ENCODE assay signal across 8 cellular contexts in the genomic region with DNA sequence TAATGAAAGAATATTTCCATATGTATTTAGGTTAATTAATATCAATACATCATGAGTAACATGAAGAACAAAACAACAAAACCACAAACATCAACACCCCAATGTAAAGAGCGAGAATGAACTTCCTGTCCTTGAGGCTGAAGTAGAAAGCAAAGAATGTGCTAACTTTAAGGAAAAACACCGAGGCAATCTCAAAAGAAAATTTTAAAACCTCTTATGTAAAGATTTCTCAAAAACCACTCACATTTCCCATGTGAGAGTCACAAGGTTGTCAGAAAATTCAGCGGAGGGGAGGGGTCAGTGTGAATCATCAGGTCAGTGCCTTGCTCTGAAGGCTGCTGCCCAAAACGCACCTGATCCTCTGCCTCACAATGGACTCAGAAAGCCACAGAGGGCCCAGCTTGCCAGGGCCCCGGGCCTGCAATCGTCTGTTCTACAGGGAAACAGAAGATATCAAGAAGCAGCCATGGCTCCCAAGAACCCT. TPM values are rescaled to one million over a fixed set of nuclear protein-coding genes. Genes with fewer than 3 reads are reported as not detected.
DNase-seq lines count a peak whose midpoint lies in the region; ATAC-seq and TF ChIP-seq lines count a peak whose summit lies in the region.

No MANE protein-coding gene starts in this region.

- H3K27me3 ChIP-seq in gastroesophageal sphincter = no peaks in the 10 kb centered on the region

- no peak for TF ChIP-seq POLR2A in gastroesophageal sphincter (IDR thresholded peaks at IDR 0.05)

- H3K4me1 ChIP-seq in gastroesophageal sphincter = peaks cover 0 to 31% (median 0%) of the 10 kb centered on the region in 3 donors

- TF ChIP-seq EP300 in gastroesophageal sphincter (IDR thresholded peaks at IDR 0.05) = no peak

- peak; percentile 29 to 39 for DNase-seq in activated CD4-positive, alpha-beta T cell treated with anti-CD3 and anti-CD28 coated beads, Interleukin-2, amount 50 U/mL, for 4 hours
- DNase-seq in fibroblast of peridontal ligament (ENCODE audit: extremely low read depth) (peak; percentile 75), smooth muscle cell of the brain vasculature (ENCODE audit: low read depth, low spot score) (peak; percentile 18), DMS153 treated with DMSO at 0.1 percent for 48 hours (lab: John Stamatoyannopoulos, UW; ENCODE audit: unreplicated experiment) (no peak)
- no peak for DNase-seq in effector CD8-positive, alpha-beta T cell (lab: John Stamatoyannopoulos, UW)

- WGBS in gastroesophageal sphincter (ENCODE audit: low coverage in 1 of 2), 2 donors = 33 to 58% methylated on average over 1 to 5 of the region's 6 CpGs

- no peak overlapping the region for H3K4me3 ChIP-seq in gastroesophageal sphincter

- H3K36me3 ChIP-seq in gastroesophageal sphincter = peaks cover 0 to 65% of the 10 kb centered on the region in 2 donors

- peak overlapping the region in 1 of 4 donors; percentile 32 for H3K27ac ChIP-seq in gastroesophageal sphincter

- H3K9me3 ChIP-seq in gastroesophageal sphincter = no peaks in the 10 kb centered on the region

- ATAC-seq in HG02610 (IDR thresholded peaks at IDR 0.05; ENCODE audit: unreplicated experiment) (peak; percentile 44), gastroesophageal sphincter (no peak), GM18909 (IDR thresholded peaks at IDR 0.05; ENCODE audit: poor library complexity, unreplicated experiment) (no peak)

- no peak for TF ChIP-seq CTCF in gastroesophageal sphincter (IDR thresholded peaks at IDR 0.05)

RNA-seq across cellular contexts. Expression of a gene that starts 12.3 kb away (rescaled TPM):
- total RNA-seq in gastroesophageal sphincter = 10 to 100 TPM; 35.6 to 63.2 (median 51.9) TPM

Comparison
In these comparisons a context has a peak if more than half of its experiments do, and no peak if none do; other contexts are left out.
1. DNase-seq: peak in activated CD4-positive, alpha-beta T cell treated with anti-CD3 and anti-CD28 coated beads, Interleukin-2, amount 50 U/mL, for 4 hours (2 of 2), fibroblast of peridontal ligament (single experiment) and smooth muscle cell of the brain vasculature (single experiment); none in effector CD8-positive, alpha-beta T cell (single experiment) and DMS153 treated with DMSO at 0.1 percent for 48 hours (single experiment).